In genomic region chr17:50693041-50693682, GRCh38 we compare ENCODE assay signal across 1 cellular context.
TF ChIP-seq lines count a peak whose summit lies in the region.

No MANE protein-coding gene starts in this region.

TF ChIP-seq in HepG2, 621 proteins besides CTCF, POLR2A, EP300 and RAD21 (continued from another document and continues in another):
- TF ChIP-seq ZBTB39 (CRISPR knock-in tag; IDR thresholded peaks at IDR 0.05) = no peak
- TF ChIP-seq BCL3 (CRISPR knock-in tag; IDR thresholded peaks at IDR 0.05) = no peak
- no peak for TF ChIP-seq IKZF1 (IDR thresholded peaks at IDR 0.05)
- no peak for TF ChIP-seq ZNF225 (CRISPR knock-in tag; IDR thresholded peaks at IDR 0.05)
- no peak for TF ChIP-seq EED (CRISPR knock-in tag; IDR thresholded peaks at IDR 0.05)
- no peak for TF ChIP-seq ZNF547 (CRISPR knock-in tag; IDR thresholded peaks at IDR 0.05)
- TF ChIP-seq KLF16 (CRISPR knock-in tag; IDR thresholded peaks at IDR 0.05) = peak in 1 of 2 experiments; percentile 33; a peak in 1 of 4 replicates
- TF ChIP-seq ZMYM4 (CRISPR knock-in tag; IDR thresholded peaks at IDR 0.05) = no peak; the same call in 1 of the 2 replicates
- no peak for TF ChIP-seq ZNF580 (CRISPR knock-in tag; IDR thresholded peaks at IDR 0.05; ENCODE audit: borderline replicate concordance, low read depth)
- TF ChIP-seq MLLT10 (CRISPR knock-in tag; IDR thresholded peaks at IDR 0.05) = no peak
- TF ChIP-seq XBP1 (CRISPR knock-in tag; IDR thresholded peaks at IDR 0.05) = no peak
- TF ChIP-seq MIXL1 (CRISPR knock-in tag; IDR thresholded peaks at IDR 0.05) = peak; percentile 69
- TF ChIP-seq ZNF816 (CRISPR knock-in tag; IDR thresholded peaks at IDR 0.05; ENCODE audit: borderline replicate concordance) = no peak
- TF ChIP-seq CSRNP1 (CRISPR knock-in tag; IDR thresholded peaks at IDR 0.05) = 0 out of 2 replicates have a peak, but pooled peaks have one; percentile 21
- 0 out of 2 replicates have a peak, but pooled peaks have one; percentile 37 for TF ChIP-seq JUND (CRISPR knock-in tag; IDR thresholded peaks at IDR 0.05)
- TF ChIP-seq KIAA2018 (CRISPR knock-in tag; IDR thresholded peaks at IDR 0.05; ENCODE audit: borderline replicate concordance) = no peak
- TF ChIP-seq ZNF460 (CRISPR knock-in tag; IDR thresholded peaks at IDR 0.05; ENCODE audit: borderline replicate concordance) = no peak
- TF ChIP-seq ZFP90 (CRISPR knock-in tag; IDR thresholded peaks at IDR 0.05; ENCODE audit: borderline replicate concordance) = no peak
- no peak for TF ChIP-seq CENPX (CRISPR knock-in tag; IDR thresholded peaks at IDR 0.05)
- TF ChIP-seq ARNTL (CRISPR knock-in tag; IDR thresholded peaks at IDR 0.05) = no peak
- no peak for TF ChIP-seq ZNF382 (CRISPR knock-in tag; IDR thresholded peaks at IDR 0.05; ENCODE audit: borderline replicate concordance)
- TF ChIP-seq GPBP1L1 (CRISPR knock-in tag; IDR thresholded peaks at IDR 0.05) = no peak
- TF ChIP-seq ZBTB20 (CRISPR knock-in tag; IDR thresholded peaks at IDR 0.05; ENCODE audit: borderline replicate concordance, low read depth) = no peak
- TF ChIP-seq ZNF234 (CRISPR knock-in tag; conservative IDR thresholded peaks at IDR 0.05) = no peak
- TF ChIP-seq MXI1 (IDR thresholded peaks at IDR 0.05; ENCODE audit: borderline replicate concordance, low read depth, low read length) = no peak
- TF ChIP-seq SMARCE1 (IDR thresholded peaks at IDR 0.05; ENCODE audit: borderline replicate concordance) = no peak
- no peak for TF ChIP-seq ZBTB21 (CRISPR knock-in tag; IDR thresholded peaks at IDR 0.05)
- no peak for TF ChIP-seq ZNF841 (CRISPR knock-in tag; IDR thresholded peaks at IDR 0.05; ENCODE audit: borderline replicate concordance)
- no peak for TF ChIP-seq TOE1 (CRISPR knock-in tag; IDR thresholded peaks at IDR 0.05)
- TF ChIP-seq ZNF703 (CRISPR knock-in tag; IDR thresholded peaks at IDR 0.05; ENCODE audit: borderline replicate concordance) = no peak
- no peak for TF ChIP-seq ZNF740 (CRISPR knock-in tag; IDR thresholded peaks at IDR 0.05)
- TF ChIP-seq ZNF446 (CRISPR knock-in tag; IDR thresholded peaks at IDR 0.05) = no peak
- 0 out of 2 replicates have a peak, but pooled peaks have one; percentile 27 for TF ChIP-seq TFDP1 (CRISPR knock-in tag; IDR thresholded peaks at IDR 0.05; ENCODE audit: borderline replicate concordance)
- TF ChIP-seq EEA1 (CRISPR knock-in tag; IDR thresholded peaks at IDR 0.05; ENCODE audit: borderline replicate concordance) = no peak
- no peak for TF ChIP-seq NR1H2 (CRISPR knock-in tag; IDR thresholded peaks at IDR 0.05; ENCODE audit: borderline replicate concordance, low read depth)
- no peak for TF ChIP-seq ZNF790 (CRISPR knock-in tag; IDR thresholded peaks at IDR 0.05; ENCODE audit: borderline replicate concordance)
- TF ChIP-seq KAT8 (CRISPR knock-in tag; IDR thresholded peaks at IDR 0.05) = peak; percentile 57
- TF ChIP-seq MYPOP (CRISPR knock-in tag; IDR thresholded peaks at IDR 0.05) = no peak; the same call in 1 of the 2 replicates
- TF ChIP-seq PLRG1 (conservative IDR thresholded peaks at IDR 0.05) = no peak
- TF ChIP-seq ZNF83 (CRISPR knock-in tag; IDR thresholded peaks at IDR 0.05; ENCODE audit: borderline replicate concordance) = no peak
- TF ChIP-seq MIER2 (CRISPR knock-in tag; IDR thresholded peaks at IDR 0.05) = no peak
- no peak for TF ChIP-seq MAFG (CRISPR knock-in tag; IDR thresholded peaks at IDR 0.05)
- no peak for TF ChIP-seq TIGD3 (CRISPR knock-in tag; IDR thresholded peaks at IDR 0.05; ENCODE audit: borderline replicate concordance)
- TF ChIP-seq CREB1 (IDR thresholded peaks at IDR 0.05) = no peak
- peak; percentile 48; the same call in 1 of the 2 replicates for TF ChIP-seq CREB1 (CRISPR knock-in tag; IDR thresholded peaks at IDR 0.05)
- TF ChIP-seq THAP11 (CRISPR knock-in tag; IDR thresholded peaks at IDR 0.05) = peak; percentile 24; the same call in 1 of the 2 replicates
